Comparison of ENCODE assay signal across 10 cellular contexts in genomic region chr1:12196641-12197482, GRCh38. TPM values are rescaled to one million over a fixed set of nuclear protein-coding genes. Genes with fewer than 3 reads are reported as not detected.
DNase-seq lines count a peak whose midpoint lies in the region; ATAC-seq and TF ChIP-seq lines count a peak whose summit lies in the region.
"Had no signal": no experiment of that assay in that cellular context is flagged by ENCODE, and none has a peak within 500 bp of the region (broad histone marks: within the 10 kb centered on the region; RNA-seq: fewer than 3 reads in every experiment).

No MANE protein-coding gene starts in this region.

- DNase-seq in COLO668 (lab: John Stamatoyannopoulos, UW; ENCODE audit: unreplicated experiment) (peak; percentile 78), WERI-Rb-1 (peak; percentile 69), mesenchymal stem cell (peak; percentile 17), HT-29 (ENCODE audit: low spot score) (no peak), coronary artery (ENCODE audit: low spot score) (no peak)
- DNase-seq in activated CD8-positive, alpha-beta memory T cell treated with anti-CD3 and anti-CD28 coated beads, Interleukin-2, amount 50 U/mL, for 48 hours: no peak
- DNase-seq: RPMI8226 had no signal

- no peak for ATAC-seq in GM18520 (IDR thresholded peaks at IDR 0.05; ENCODE audit: unreplicated experiment)

- H3K27ac ChIP-seq in WERI-Rb-1 (no peak overlapping the region), mesenchymal stem cell (ENCODE audit: low read length, poor library complexity, severe bottlenecking) (no peak overlapping the region), coronary artery (peak overlapping the region in 1 of 2 donors; percentile 46)
- H3K27ac ChIP-seq: thoracic aorta had no signal

- no peak overlapping the region for H4K91ac ChIP-seq in mesenchymal stem cell (ENCODE audit: low read length)

- no peak overlapping the region for H2AK5ac ChIP-seq in mesenchymal stem cell (ENCODE audit: low read length, severe bottlenecking)

- H3K27me3 ChIP-seq in WERI-Rb-1 (ENCODE audit: insufficient read depth, low read depth, severe bottlenecking) (no peaks in the 10 kb centered on the region), mesenchymal stem cell (ENCODE audit: control insufficient read depth in 1 of 2, insufficient read depth in 1 of 2, low read length in 2 of 2) (no peaks in the 10 kb centered on the region)

- H3K9ac ChIP-seq in mesenchymal stem cell (ENCODE audit: low read length): no peak overlapping the region

- no peaks in the 10 kb centered on the region for H3K36me3 ChIP-seq in WERI-Rb-1
- peaks cover 0 to 72% of the 10 kb centered on the region in 2 experiments for H3K36me3 ChIP-seq in mesenchymal stem cell (ENCODE audit: control insufficient read depth in 1 of 2, insufficient read depth in 2 of 2, low read depth in 1 of 2, low read length in 2 of 2)
- H3K36me3 ChIP-seq: thoracic aorta had no signal

- H2BK120ac ChIP-seq in mesenchymal stem cell (ENCODE audit: low read depth, low read length): no peak overlapping the region

- H3K4me2 ChIP-seq in mesenchymal stem cell (ENCODE audit: low read length, poor library complexity, severe bottlenecking): no peak overlapping the region

- peak; percentile 22; the same call in 1 of the 2 replicates for TF ChIP-seq RAD21 in Ishikawa (IDR thresholded peaks at IDR 0.05; ENCODE audit: low read depth)

- no peak overlapping the region for H3K4ac ChIP-seq in mesenchymal stem cell (ENCODE audit: low read depth in 1 of 2, low read length in 2 of 2)

- H3K4me3 ChIP-seq in WERI-Rb-1 (ENCODE audit: low read depth, low read length): no peak overlapping the region
- no peak overlapping the region for H3K4me3 ChIP-seq in mesenchymal stem cell (ENCODE audit: insufficient read depth in 1 of 2, low read depth in 1 of 2, low read length in 2 of 2)
- no peak overlapping the region for H3K4me3 ChIP-seq in coronary artery
- H3K4me3 ChIP-seq: thoracic aorta had no signal

- 93% methylated on average over 20 of the region's 20 CpGs for WGBS in mesenchymal stem cell

- H3K14ac ChIP-seq in mesenchymal stem cell (ENCODE audit: low read length in 2 of 2): no peak overlapping the region

- no peaks in the 10 kb centered on the region for H3K79me1 ChIP-seq in mesenchymal stem cell (replicated peaks; ENCODE audit: low read length, poor library complexity, severe bottlenecking)

- H3K23ac ChIP-seq in mesenchymal stem cell (ENCODE audit: low read length in 2 of 2): no peak overlapping the region

- no peak overlapping the region for H2BK12ac ChIP-seq in mesenchymal stem cell (ENCODE audit: low read length in 2 of 2)

- no peak overlapping the region for H2AFZ ChIP-seq in mesenchymal stem cell (ENCODE audit: low read depth, low read length)

- TF ChIP-seq EP300 in Ishikawa (IDR thresholded peaks at IDR 0.05; ENCODE audit: borderline replicate concordance): no peak

- H3K4me1 ChIP-seq in mesenchymal stem cell (ENCODE audit: control insufficient read depth, insufficient read depth, low read depth, low read length): peaks cover 8% of the 10 kb centered on the region

- H3K9me3 ChIP-seq in WERI-Rb-1 (ENCODE audit: severe bottlenecking) (no peaks in the 10 kb centered on the region), mesenchymal stem cell (ENCODE audit: control insufficient read depth, low read length) (no peaks in the 10 kb centered on the region)
- H3K9me3 ChIP-seq: thoracic aorta had no signal

- TF ChIP-seq CTCF in WERI-Rb-1 (IDR thresholded peaks at IDR 0.05; ENCODE audit: low read depth, low read length) (peak; percentile 76), coronary artery (IDR thresholded peaks at IDR 0.05) (no peak)

- H4K8ac ChIP-seq in mesenchymal stem cell (ENCODE audit: low read length): no peak overlapping the region

- H2BK5ac ChIP-seq in mesenchymal stem cell (ENCODE audit: low read depth, low read length, poor library complexity, severe bottlenecking): no peak overlapping the region

- no peak overlapping the region for H2BK15ac ChIP-seq in mesenchymal stem cell (ENCODE audit: low read depth, poor library complexity, severe bottlenecking)

- H3K18ac ChIP-seq in mesenchymal stem cell (ENCODE audit: low read depth in 1 of 2, low read length in 2 of 2): no peak overlapping the region

TF ChIP-seq in Ishikawa, 13 proteins besides CTCF, POLR2A, EP300 and RAD21:
- TF ChIP-seq USF1 (IDR thresholded peaks at IDR 0.05) (no peak), TEAD4 (IDR thresholded peaks at IDR 0.05) (no peak), CREB1 (IDR thresholded peaks at IDR 0.05; ENCODE audit: low read depth) (no peak), ZBTB7A (IDR thresholded peaks at IDR 0.05; ENCODE audit: low read depth) (no peak), TAF1 (IDR thresholded peaks at IDR 0.05; ENCODE audit: low read depth) (no peak), TCF12 (IDR thresholded peaks at IDR 0.05; ENCODE audit: low read depth) (no peak), EGR1 (IDR thresholded peaks at IDR 0.05) (no peak), REST (IDR thresholded peaks at IDR 0.05; ENCODE audit: low read depth) (no peak), FOXM1 (IDR thresholded peaks at IDR 0.05; ENCODE audit: borderline replicate concordance, low read depth) (no peak), YY1 (IDR thresholded peaks at IDR 0.05; ENCODE audit: low read depth) (no peak), NFIC (IDR thresholded peaks at IDR 0.05) (no peak), CEBPB (IDR thresholded peaks at IDR 0.05) (no peak)
- TF ChIP-seq, protein P1, sequence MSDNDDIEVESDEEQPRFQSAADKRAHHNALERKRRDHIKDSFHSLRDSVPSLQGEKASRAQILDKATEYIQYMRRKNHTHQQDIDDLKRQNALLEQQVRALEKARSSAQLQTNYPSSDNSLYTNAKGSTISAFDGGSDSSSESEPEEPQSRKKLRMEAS (IDR thresholded peaks at IDR 0.05): no peak

RNA-seq across cellular contexts. Expression of gene TNFRSF1B, which starts 30.1 kb away (rescaled TPM):
- polyA plus RNA-seq in mesenchymal stem cell (2013, experiment 1 of 2): 35.0 TPM
- polyA plus RNA-seq in mesenchymal stem cell (2013, experiment 2 of 2): 35.2 TPM
- total RNA-seq in HT-29 (2014; rRNA removed; shearing (Covaris generic)): 0.08 TPM in 1 of 2 replicates, not detected in the other

RNA-seq across cellular contexts. Expression of gene VPS13D, which starts 33.0 kb away (rescaled TPM):
- 6.3 TPM for polyA plus RNA-seq in mesenchymal stem cell (2013, experiment 1 of 2)
- 5.1 TPM for polyA plus RNA-seq in mesenchymal stem cell (2013, experiment 2 of 2)
- 9.6 and 9.9 TPM in 2 replicates for total RNA-seq in HT-29 (2014; rRNA removed; shearing (Covaris generic))

Comparison
In these comparisons a context has a peak if more than half of its experiments do, and no peak if none do; other contexts are left out.
1. DNase-seq: peak in COLO668 (single experiment), WERI-Rb-1 (single experiment) and mesenchymal stem cell (single experiment); none in HT-29 (single experiment), activated CD8-positive, alpha-beta memory T cell treated with anti-CD3 and anti-CD28 coated beads, Interleukin-2, amount 50 U/mL, for 48 hours (single experiment) and coronary artery (single experiment).